ENCODE assay signal across 11 cellular contexts in genomic region chr20:24995741-24996448, GRCh38. TPM values are rescaled to one million over a fixed set of nuclear protein-coding genes. Genes with fewer than 3 reads are reported as not detected.
DNase-seq lines count a peak whose midpoint lies in the region; ATAC-seq and TF ChIP-seq lines count a peak whose summit lies in the region.
"Had no signal": no experiment of that assay in that cellular context is flagged by ENCODE, and none has a peak within 500 bp of the region (broad histone marks: within the 10 kb centered on the region; RNA-seq: fewer than 3 reads in every experiment).

No MANE protein-coding gene starts in this region.

- peak; percentile 24 for DNase-seq in activated T-cell treated with anti-CD3 and anti-CD28 coated beads, Interleukin-2, amount 50 U/mL, for 24 hours
- no peak for DNase-seq in activated T-cell treated with anti-CD3 and anti-CD28 coated beads for 4 hours
- peak; percentile 31 for DNase-seq in fibroblast of the aortic adventitia (ENCODE audit: low read depth)
- peak; percentile 39 for DNase-seq in type B pancreatic cell (ENCODE audit: extremely low spot score, unreplicated experiment)
- no peak for DNase-seq in activated T-helper 2 cell treated with anti-CD3 and anti-CD28 coated beads, Interferon-gamma antibody, Interleukin-2, Interleukin-4, amounts not matched to agents 10 μg/mL and 5 μg/mL and 100 μg/mL, durations not matched to agents 14 hours and 24 hours and 36 hours (ENCODE audit: low spot score)
- no peak for DNase-seq in activated CD4-positive, alpha-beta memory T cell treated with anti-CD3 and anti-CD28 coated beads, Interleukin-2, amount 10 ng/mL, durations not matched to agents 7 days and 5 days
- no peak for DNase-seq in cerebellar cortex (ENCODE audit: low spot score)
- DNase-seq: DMS53, transverse colon had no signal

- CTCF ChIA-PET in activated CD4-positive, alpha-beta memory T cell treated with anti-CD3 and anti-CD28 coated beads, Interleukin-2, amount 10 ng/mL, durations not matched to agents 7 days and 5 days (lab: Charles Lee): interaction anchor here (1.0 to 4.0 kb wide), 7 partner anchors 62 to 798 kb away, joined by 3 to 33 read pairs (median 5); partner anchors contain the start of gene ACSS1

- peaks cover 41% of the 10 kb centered on the region for H3K4me1 Mint-ChIP-seq in activated T-cell treated with anti-CD3 and anti-CD28 coated beads, Interleukin-2, amount 50 U/mL, for 24 hours (ENCODE audit: low read depth)
- H3K4me1 Mint-ChIP-seq in type B pancreatic cell (ENCODE audit: unreplicated experiment): peaks cover 36% of the 10 kb centered on the region
- peaks cover 32% of the 10 kb centered on the region for H3K4me1 Mint-ChIP-seq in activated T-helper 2 cell treated with anti-CD3 and anti-CD28 coated beads, Interferon-gamma antibody, Interleukin-2, Interleukin-4, amounts not matched to agents 10 μg/mL and 5 μg/mL and 100 μg/mL, durations not matched to agents 14 hours and 24 hours and 36 hours (ENCODE audit: low read depth)
- H3K4me1 Mint-ChIP-seq in activated CD4-positive, alpha-beta memory T cell treated with anti-CD3 and anti-CD28 coated beads, Interleukin-2, amount 10 ng/mL, durations not matched to agents 7 days and 5 days: peaks cover 32% of the 10 kb centered on the region

- no peak overlapping the region for H3K4me3 ChIP-seq in fibroblast of the aortic adventitia (ENCODE audit: low read depth, low read length)
- H3K4me3 ChIP-seq: lung, transverse colon had no signal

- ATAC-seq in SK-N-SH treated with all-trans-retinoic acid at 6 μM for 48 hours: peak; percentile 21

- H3K27me3 Mint-ChIP-seq in activated T-cell treated with anti-CD3 and anti-CD28 coated beads, Interleukin-2, amount 50 U/mL, for 24 hours: no peaks in the 10 kb centered on the region
- H3K27me3 Mint-ChIP-seq in type B pancreatic cell: peaks cover 19% of the 10 kb centered on the region
- peaks cover 32% of the 10 kb centered on the region for H3K27me3 Mint-ChIP-seq in activated T-helper 2 cell treated with anti-CD3 and anti-CD28 coated beads, Interferon-gamma antibody, Interleukin-2, Interleukin-4, amounts not matched to agents 10 μg/mL and 5 μg/mL and 100 μg/mL, durations not matched to agents 14 hours and 24 hours and 36 hours (ENCODE audit: low read depth)
- H3K27me3 Mint-ChIP-seq in activated CD4-positive, alpha-beta memory T cell treated with anti-CD3 and anti-CD28 coated beads, Interleukin-2, amount 10 ng/mL, durations not matched to agents 7 days and 5 days: peaks cover 16% of the 10 kb centered on the region

- POLR2A ChIA-PET in activated CD4-positive, alpha-beta memory T cell treated with anti-CD3 and anti-CD28 coated beads, Interleukin-2, amount 10 ng/mL, durations not matched to agents 7 days and 5 days (lab: Charles Lee): interaction anchor here (2.5 kb wide), 1 partner anchor 70 kb away, joined by 6 read pairs; no protein-coding TSS in a partner anchor

- intact Hi-C loops in activated T-helper 2 cell treated with anti-CD3 and anti-CD28 coated beads, Interferon-gamma antibody, Interleukin-2, Interleukin-4, amounts not matched to agents 10 μg/mL and 5 μg/mL and 100 μg/mL, durations not matched to agents 14 hours and 24 hours and 36 hours (cut with micrococcal nuclease): loop anchor here (1.0 to 10.0 kb wide), 3 partner anchors 69 to 299 kb away; no protein-coding TSS in a partner anchor

- H3K36me3 Mint-ChIP-seq in activated T-cell treated with anti-CD3 and anti-CD28 coated beads, Interleukin-2, amount 50 U/mL, for 24 hours (ENCODE audit: low read depth): peaks cover 19% of the 10 kb centered on the region
- H3K36me3 Mint-ChIP-seq in type B pancreatic cell: no peaks in the 10 kb centered on the region
- peaks cover 8% of the 10 kb centered on the region for H3K36me3 Mint-ChIP-seq in activated T-helper 2 cell treated with anti-CD3 and anti-CD28 coated beads, Interferon-gamma antibody, Interleukin-2, Interleukin-4, amounts not matched to agents 10 μg/mL and 5 μg/mL and 100 μg/mL, durations not matched to agents 14 hours and 24 hours and 36 hours (ENCODE audit: low read depth)
- peaks cover 11% of the 10 kb centered on the region for H3K36me3 Mint-ChIP-seq in activated CD4-positive, alpha-beta memory T cell treated with anti-CD3 and anti-CD28 coated beads, Interleukin-2, amount 10 ng/mL, durations not matched to agents 7 days and 5 days (ENCODE audit: low read depth)

- H3K9me3 Mint-ChIP-seq in activated T-cell treated with anti-CD3 and anti-CD28 coated beads, Interleukin-2, amount 50 U/mL, for 24 hours: no peaks in the 10 kb centered on the region
- H3K9me3 Mint-ChIP-seq in type B pancreatic cell: peaks cover 3% of the 10 kb centered on the region
- no peaks in the 10 kb centered on the region for H3K9me3 Mint-ChIP-seq in activated T-helper 2 cell treated with anti-CD3 and anti-CD28 coated beads, Interferon-gamma antibody, Interleukin-2, Interleukin-4, amounts not matched to agents 10 μg/mL and 5 μg/mL and 100 μg/mL, durations not matched to agents 14 hours and 24 hours and 36 hours
- no peaks in the 10 kb centered on the region for H3K9me3 Mint-ChIP-seq in activated CD4-positive, alpha-beta memory T cell treated with anti-CD3 and anti-CD28 coated beads, Interleukin-2, amount 10 ng/mL, durations not matched to agents 7 days and 5 days

- H3K4me3 Mint-ChIP-seq in activated T-cell treated with anti-CD3 and anti-CD28 coated beads, Interleukin-2, amount 50 U/mL, for 24 hours: no peak overlapping the region
- H3K4me3 Mint-ChIP-seq in type B pancreatic cell: no peak overlapping the region
- no peak overlapping the region for H3K4me3 Mint-ChIP-seq in activated T-helper 2 cell treated with anti-CD3 and anti-CD28 coated beads, Interferon-gamma antibody, Interleukin-2, Interleukin-4, amounts not matched to agents 10 μg/mL and 5 μg/mL and 100 μg/mL, durations not matched to agents 14 hours and 24 hours and 36 hours (ENCODE audit: low read depth)
- H3K4me3 Mint-ChIP-seq in activated CD4-positive, alpha-beta memory T cell treated with anti-CD3 and anti-CD28 coated beads, Interleukin-2, amount 10 ng/mL, durations not matched to agents 7 days and 5 days: no peak overlapping the region

- H3K27ac Mint-ChIP-seq in activated T-cell treated with anti-CD3 and anti-CD28 coated beads, Interleukin-2, amount 50 U/mL, for 24 hours: no peak overlapping the region
- peak overlapping the region; percentile 35 for H3K27ac Mint-ChIP-seq in type B pancreatic cell
- no peak overlapping the region for H3K27ac Mint-ChIP-seq in activated T-helper 2 cell treated with anti-CD3 and anti-CD28 coated beads, Interferon-gamma antibody, Interleukin-2, Interleukin-4, amounts not matched to agents 10 μg/mL and 5 μg/mL and 100 μg/mL, durations not matched to agents 14 hours and 24 hours and 36 hours
- H3K27ac Mint-ChIP-seq in activated CD4-positive, alpha-beta memory T cell treated with anti-CD3 and anti-CD28 coated beads, Interleukin-2, amount 10 ng/mL, durations not matched to agents 7 days and 5 days: no peak overlapping the region

- TF ChIP-seq CTCF in fibroblast of the aortic adventitia (IDR thresholded peaks at IDR 0.05; ENCODE audit: insufficient read depth, low read length) (no peak), type B pancreatic cell (conservative IDR thresholded peaks at IDR 0.05) (no peak)

TF ChIP-seq in SK-N-SH treated with all-trans-retinoic acid at 6 μM for 48 hours, 23 proteins besides CTCF, POLR2A, EP300 and RAD21 (continues in another document):
- no peak for TF ChIP-seq GLIS3 (CRISPR knock-in tag; IDR thresholded peaks at IDR 0.05)
- no peak for TF ChIP-seq PATZ1 (CRISPR knock-in tag; IDR thresholded peaks at IDR 0.05; ENCODE audit: borderline replicate concordance)
- no peak for TF ChIP-seq CSDC2 (CRISPR knock-in tag; IDR thresholded peaks at IDR 0.05)
- TF ChIP-seq ZFP30 (CRISPR knock-in tag; IDR thresholded peaks at IDR 0.05): no peak
- no peak for TF ChIP-seq ZFP3 (CRISPR knock-in tag; IDR thresholded peaks at IDR 0.05)

RNA-seq across cellular contexts. Expression of gene APMAP, which starts 3.3 kb away (rescaled TPM):
- 40.7 and 132 TPM in 2 replicates for total RNA-seq in fibroblast of the aortic adventitia (ENCODE audit: low replicate concordance)
- 71.6 and 72.8 TPM in 2 replicates for total RNA-seq in type B pancreatic cell (ENCODE audit: low replicate concordance)
- 48.5 and 48.8 TPM in 2 replicates for total RNA-seq in activated T-helper 2 cell treated with anti-CD3 and anti-CD28 coated beads, Interferon-gamma antibody, Interleukin-2, Interleukin-4, amounts not matched to agents 10 μg/mL and 5 μg/mL and 100 μg/mL, durations not matched to agents 14 hours and 24 hours and 36 hours
- 10 to 100 TPM; 44.1 to 46.5 TPM for total RNA-seq in activated CD4-positive, alpha-beta memory T cell treated with anti-CD3 and anti-CD28 coated beads, Interleukin-2, amount 10 ng/mL, durations not matched to agents 7 days and 5 days

RNA-seq across cellular contexts. Expression of gene CST7, which starts 46.8 kb away (rescaled TPM):
- total RNA-seq in fibroblast of the aortic adventitia (ENCODE audit: low replicate concordance) (not detected in 2 replicates), type B pancreatic cell (ENCODE audit: low replicate concordance) (not detected in 2 replicates)
- total RNA-seq in activated T-helper 2 cell treated with anti-CD3 and anti-CD28 coated beads, Interferon-gamma antibody, Interleukin-2, Interleukin-4, amounts not matched to agents 10 μg/mL and 5 μg/mL and 100 μg/mL, durations not matched to agents 14 hours and 24 hours and 36 hours: 115 and 121 TPM in 2 replicates
- total RNA-seq in activated CD4-positive, alpha-beta memory T cell treated with anti-CD3 and anti-CD28 coated beads, Interleukin-2, amount 10 ng/mL, durations not matched to agents 7 days and 5 days: 100 to 1,000 TPM; 178 to 182 TPM

Comparison
In these comparisons a context has a peak if more than half of its experiments do, and no peak if none do; other contexts are left out.
1. DNase-seq: peak in activated T-cell treated with anti-CD3 and anti-CD28 coated beads, Interleukin-2, amount 50 U/mL, for 24 hours (single experiment), fibroblast of the aortic adventitia (single experiment) and type B pancreatic cell (single experiment); none in activated T-cell treated with anti-CD3 and anti-CD28 coated beads for 4 hours (single experiment), activated T-helper 2 cell treated with anti-CD3 and anti-CD28 coated beads, Interferon-gamma antibody, Interleukin-2, Interleukin-4, amounts not matched to agents 10 μg/mL and 5 μg/mL and 100 μg/mL, durations not matched to agents 14 hours and 24 hours and 36 hours (single experiment), activated CD4-positive, alpha-beta memory T cell treated with anti-CD3 and anti-CD28 coated beads, Interleukin-2, amount 10 ng/mL, durations not matched to agents 7 days and 5 days (single experiment) and cerebellar cortex (single experiment).
2. RNA of gene CST7, which starts 46.8 kb away (total RNA-seq): 178 to 182 TPM in activated CD4-positive, alpha-beta memory T cell treated with anti-CD3 and anti-CD28 coated beads, Interleukin-2, amount 10 ng/mL, durations not matched to agents 7 days and 5 days and 115 to 121 TPM in activated T-helper 2 cell treated with anti-CD3 and anti-CD28 coated beads, Interferon-gamma antibody, Interleukin-2, Interleukin-4, amounts not matched to agents 10 μg/mL and 5 μg/mL and 100 μg/mL, durations not matched to agents 14 hours and 24 hours and 36 hours; not detected in fibroblast of the aortic adventitia and not detected in type B pancreatic cell; every median in the first group is over 100 times any median in the second.